Comparison of ENCODE assay signal across 8 cellular contexts in the genomic region with DNA sequence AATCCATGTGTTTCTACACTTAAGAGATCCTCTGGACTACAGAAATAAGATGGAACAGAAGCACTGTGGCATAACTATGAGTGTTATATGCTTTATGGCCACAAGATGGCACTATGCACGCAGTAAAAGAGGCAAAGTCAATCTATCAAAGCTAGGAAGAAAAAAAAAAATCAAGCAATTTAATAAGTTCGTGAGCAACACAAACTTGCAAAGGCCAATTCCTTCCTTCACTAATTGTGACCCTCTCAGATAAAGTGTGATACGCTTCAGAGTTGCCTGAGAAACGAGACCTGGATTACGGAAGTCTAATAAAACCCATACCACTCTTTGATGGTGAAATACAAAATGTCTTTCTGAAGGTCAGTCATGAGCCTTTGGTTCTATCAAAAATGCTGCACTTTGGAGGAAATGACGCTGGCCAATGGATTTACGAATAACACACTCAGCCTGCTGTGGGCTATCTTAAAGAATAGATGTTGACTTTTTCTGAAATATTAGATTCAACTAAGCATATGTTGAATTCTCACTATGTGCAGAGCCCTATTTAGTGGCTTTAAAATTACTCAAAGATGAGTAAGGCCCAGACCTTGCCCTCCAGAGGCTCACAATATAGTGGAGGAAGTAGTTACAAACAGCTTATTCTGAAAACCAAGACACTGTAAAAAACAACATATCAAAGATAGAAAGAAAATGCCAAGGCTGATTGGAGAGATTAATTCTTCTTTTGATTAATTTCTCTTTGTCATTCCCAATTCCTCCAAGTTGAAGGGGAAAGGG. TPM values are rescaled to one million over a fixed set of nuclear protein-coding genes. Genes with fewer than 3 reads are reported as not detected.
DNase-seq lines count a peak whose midpoint lies in the region; ATAC-seq, FAIRE-seq and TF ChIP-seq lines count a peak whose summit lies in the region.

No MANE protein-coding gene starts in this region.

- no peak overlapping the region for H2BK20ac ChIP-seq in H1 (ENCODE audit: low read length)

- DNase-seq in activated CD4-positive, alpha-beta T cell treated with anti-CD3 and anti-CD28 coated beads, Interleukin-2, amount 10 ng/mL, durations not matched to agents 24 days and 14 days = peak; percentile 85
- no peak for DNase-seq in activated CD4-positive, alpha-beta T cell treated with anti-CD3 and anti-CD28 coated beads, Interleukin-2, amount 50 U/mL, for 4 hours
- peak; percentile 83 for DNase-seq in NAMALWA (ENCODE audit: low spot score)
- peak; percentile 51 for DNase-seq in SKM-1 treated with dmso at 0.1 percent for 144 hours (lab: John Stamatoyannopoulos, UW; ENCODE audit: unreplicated experiment)
- no peak for DNase-seq in H1 (ENCODE audit: low read depth in 1 of 2, low spot score in 2 of 2)
- peak; percentile 29 to 31 for DNase-seq in memory B cell (ENCODE audit: low spot score in 2 of 2)
- DNase-seq in thoracic aorta (ENCODE audit: low spot score) = no peak

- H3K27ac ChIP-seq in H1 (ENCODE audit: low read depth, low read length) = no peak overlapping the region
- no peak overlapping the region for H3K27ac ChIP-seq in thoracic aorta

- H3K4ac ChIP-seq in H1 (replicated peaks; ENCODE audit: insufficient read length, low read depth, low read length) = no peak overlapping the region

- no peak for TF ChIP-seq EP300 in H1 (IDR thresholded peaks at IDR 0.05; ENCODE audit: borderline replicate concordance in 1 of 2, low read depth in 2 of 2, low read length in 2 of 2)

- ATAC-seq in GM21723 (IDR thresholded peaks at IDR 0.05; ENCODE audit: unreplicated experiment) (peak; percentile 75), memory B cell (ENCODE audit: low read depth) (peak; percentile 34), thoracic aorta (ENCODE audit: insufficient number of reproducible peaks, low FRiP score, low read depth) (peak; percentile 42)

- FAIRE-seq in H1 (lab: Jason Lieb, UNC) = peak; percentile 85

- H2BK120ac ChIP-seq in H1 (replicated peaks; ENCODE audit: low read depth, low read length) = no peak overlapping the region

- H3K18ac ChIP-seq in H1 (ENCODE audit: extremely low read depth, low read length) = no peak overlapping the region

- H2BK12ac ChIP-seq in H1 (ENCODE audit: low read depth, low read length) = no peak overlapping the region

- H3K9ac ChIP-seq in H1 (replicated peaks in 1 of 4; ENCODE audit: extremely low read depth in 1 of 4, low read depth in 3 of 4, low read length in 3 of 4) = no peak overlapping the region

- peaks cover 1 to 9% (median 2%) of the 10 kb centered on the region in 4 experiments; a peak in 3 of 7 replicates for H3K4me1 ChIP-seq in H1 (replicated peaks in 1 of 4; ENCODE audit: control insufficient read depth in 3 of 4, insufficient read depth in 4 of 4, low read length in 3 of 4)
- no peaks in the 10 kb centered on the region for H3K4me1 ChIP-seq in thoracic aorta (ENCODE audit: control insufficient read depth in 1 of 2, low read depth in 2 of 2)

- peak overlapping the region; percentile 86 for H2AFZ ChIP-seq in H1 (ENCODE audit: low read length)

- no peaks in the 10 kb centered on the region for H3K23me2 ChIP-seq in H1 (ENCODE audit: low read depth, low read length)

- H3K4me2 ChIP-seq in H1 (ENCODE audit: insufficient read depth in 1 of 2, low read depth in 2 of 2, low read length in 2 of 2) = no peak overlapping the region

- TF ChIP-seq POLR2A in H1 (IDR thresholded peaks at IDR 0.05; ENCODE audit: control extremely low read depth in 1 of 2, low read depth in 2 of 2, low read length in 2 of 2) = no peak

- no peak overlapping the region for H4K8ac ChIP-seq in H1 (ENCODE audit: extremely low read depth, insufficient read depth, low read length)

- H3K36me3 ChIP-seq in H1 (ENCODE audit: control insufficient read depth in 2 of 4, insufficient read depth in 4 of 4, low read length in 3 of 4) (no peaks in the 10 kb centered on the region), thoracic aorta (no peaks in the 10 kb centered on the region)

- no peak overlapping the region for H3K14ac ChIP-seq in H1 (ENCODE audit: insufficient read length)

- no peaks in the 10 kb centered on the region for H3K79me1 ChIP-seq in H1 (ENCODE audit: low read depth, low read length)

- no peaks in the 10 kb centered on the region for H3K27me3 ChIP-seq in H1 (replicated peaks in 1 of 4; ENCODE audit: control insufficient read depth in 3 of 4, extremely low read depth in 1 of 4, insufficient read depth in 3 of 4, low read length in 3 of 4)
- no peaks in the 10 kb centered on the region for H3K27me3 ChIP-seq in thoracic aorta (replicated peaks; ENCODE audit: insufficient read depth)

- H3K36me3 Mint-ChIP-seq in activated CD4-positive, alpha-beta T cell treated with anti-CD3 and anti-CD28 coated beads, Interleukin-2, amount 10 ng/mL, durations not matched to agents 24 days and 14 days (ENCODE audit: low read depth) = no peaks in the 10 kb centered on the region
- no peaks in the 10 kb centered on the region for H3K36me3 Mint-ChIP-seq in memory B cell

- TF ChIP-seq CTCF in H1 (IDR thresholded peaks at IDR 0.05; ENCODE audit: control extremely low read depth in 1 of 3, insufficient read depth in 1 of 3, low read depth in 1 of 3, low read length in 3 of 3) (peak in 2 of 3 experiments; percentile 68; a peak in 3 of 4 replicates), thoracic aorta (IDR thresholded peaks at IDR 0.05) (peak; percentile 73)

- no peaks in the 10 kb centered on the region for H4K20me1 ChIP-seq in H1 (replicated peaks in 1 of 2; ENCODE audit: control insufficient read depth in 1 of 2, insufficient read depth in 2 of 2, low read length in 2 of 2)

- WGBS in H1 (ENCODE audit: extremely low coverage in 1 of 2, insufficient coverage in 1 of 2, insufficient read length in 1 of 2, insufficient replicate concordance in 2 of 2, low coverage in 1 of 2, low lambda C conversion rate in 2 of 2, missing lambda C conversion rate in 1 of 2), 2 experiments = 50% methylated on average over 7 of the region's 7 CpGs; no CpG with 5 or more reads in 1 of the 2 experiments

- peaks cover 9% of the 10 kb centered on the region for H3K27me3 Mint-ChIP-seq in activated CD4-positive, alpha-beta T cell treated with anti-CD3 and anti-CD28 coated beads, Interleukin-2, amount 10 ng/mL, durations not matched to agents 24 days and 14 days
- H3K27me3 Mint-ChIP-seq in memory B cell = peaks cover 11% of the 10 kb centered on the region

- H4K5ac ChIP-seq in H1 (ENCODE audit: insufficient read length, low read depth, low read length) = no peak overlapping the region

- no peak overlapping the region for H4K91ac ChIP-seq in H1 (replicated peaks; ENCODE audit: insufficient read length, low read length)

- H3K4me3 ChIP-seq in H1 (ENCODE audit: extremely low read depth in 1 of 4, insufficient read depth in 2 of 4, low read depth in 3 of 4, low read length in 4 of 4) = no peak overlapping the region
- no peak overlapping the region for H3K4me3 ChIP-seq in thoracic aorta

- POLR2A ChIA-PET in H1 (lab: Charles Lee; ENCODE audit: partially characterized antibody) = interaction anchor here (1.3 kb wide), 1 partner anchor 59 kb away, joined by 3 read pairs; no protein-coding TSS in a partner anchor

- no peak overlapping the region for H2BK15ac ChIP-seq in H1 (ENCODE audit: low read length)

- CTCF ChIA-PET in H1 (lab: Charles Lee; ENCODE audit: partially characterized antibody) = interaction anchor here (0.5 to 4.1 kb wide), 33 partner anchors 10 to 602 kb away, joined by 3 to 22 read pairs (median 4); partner anchors contain the start of gene TRAPPC8

- peak; percentile 92 to 94 for TF ChIP-seq RAD21 in H1 (IDR thresholded peaks at IDR 0.05 in 1 of 2, conservative IDR thresholded peaks at IDR 0.05 in 1 of 2; ENCODE audit: low read depth in 2 of 2, low read length in 2 of 2)

- no peak overlapping the region for H3K56ac ChIP-seq in H1 (replicated peaks; ENCODE audit: insufficient read length, low read depth, low read length)

- no peak overlapping the region for H3K4me3 Mint-ChIP-seq in activated CD4-positive, alpha-beta T cell treated with anti-CD3 and anti-CD28 coated beads, Interleukin-2, amount 10 ng/mL, durations not matched to agents 24 days and 14 days
- no peak overlapping the region for H3K4me3 Mint-ChIP-seq in memory B cell

- H3K9me3 Mint-ChIP-seq in activated CD4-positive, alpha-beta T cell treated with anti-CD3 and anti-CD28 coated beads, Interleukin-2, amount 10 ng/mL, durations not matched to agents 24 days and 14 days = no peaks in the 10 kb centered on the region
- H3K9me3 Mint-ChIP-seq in memory B cell = no peaks in the 10 kb centered on the region

- no peaks in the 10 kb centered on the region for H3K4me1 Mint-ChIP-seq in activated CD4-positive, alpha-beta T cell treated with anti-CD3 and anti-CD28 coated beads, Interleukin-2, amount 10 ng/mL, durations not matched to agents 24 days and 14 days
- H3K4me1 Mint-ChIP-seq in memory B cell = peaks cover 3% of the 10 kb centered on the region

- no peak overlapping the region for H2BK5ac ChIP-seq in H1 (ENCODE audit: low read depth, low read length)

- no peak overlapping the region for H3K27ac Mint-ChIP-seq in activated CD4-positive, alpha-beta T cell treated with anti-CD3 and anti-CD28 coated beads, Interleukin-2, amount 10 ng/mL, durations not matched to agents 24 days and 14 days
- H3K27ac Mint-ChIP-seq in memory B cell = no peak overlapping the region

- H3K23ac ChIP-seq in H1 (ENCODE audit: insufficient read length) = no peak overlapping the region

- intact Hi-C loops in activated CD4-positive, alpha-beta T cell treated with anti-CD3 and anti-CD28 coated beads, Interleukin-2, amount 10 ng/mL, durations not matched to agents 24 days and 14 days (cut with micrococcal nuclease) = loop anchor here (1.0 to 5.0 kb wide), 3 partner anchors 166 to 401 kb away; no protein-coding TSS in a partner anchor

- H3K9me3 ChIP-seq in H1 (ENCODE audit: insufficient read depth in 2 of 2, low read depth in 1 of 2, low read length in 1 of 2) (no peaks in the 10 kb centered on the region), thoracic aorta (no peaks in the 10 kb centered on the region)

- H3K79me2 ChIP-seq in H1 (ENCODE audit: control insufficient read depth in 1 of 2, insufficient read depth in 2 of 2, low read length in 2 of 2) = no peaks in the 10 kb centered on the region

- H2AK5ac ChIP-seq in H1 (ENCODE audit: low read depth, low read length) = no peak overlapping the region

RNA-seq across cellular contexts. Expression of gene TTR, which starts 35.5 kb away (rescaled TPM):
- total RNA-seq in activated CD4-positive, alpha-beta T cell treated with anti-CD3 and anti-CD28 coated beads, Interleukin-2, amount 10 ng/mL, durations not matched to agents 24 days and 14 days = not detected in 2 replicates
- total RNA-seq in H1 (2021; fragmentation: NEBNext Ultra II Directional; extraction: Animal tissue kit (Norgen Biotek cat#: 25700)) = not detected in 2 replicates
- polyA plus RNA-seq in H1 (2011; rRNA removed) = not detected in 2 replicates
- polyA plus RNA-seq in H1 (2011; cell fraction: cytosol; rRNA removed) = not detected
- polyA plus RNA-seq in H1 (2011; cell fraction: nucleus; rRNA removed) = not detected
- polyA plus RNA-seq in H1 (2012, experiment 1 of 2) = 0.42 TPM in 1 of 4 replicates, not detected in the others
- 0.47 TPM for polyA plus RNA-seq in H1 (2012, experiment 2 of 2)
- not detected for polyA plus RNA-seq in H1 (2013, experiment 1 of 2)
- polyA plus RNA-seq in H1 (2013, experiment 2 of 2) = not detected
- not detected in 2 replicates for polyA minus RNA-seq in H1 (2011; rRNA and poly(A)+ RNA removed)
- polyA minus RNA-seq in H1 (2011; cell fraction: cytosol; rRNA and poly(A)+ RNA removed) = not detected
- polyA minus RNA-seq in H1 (2011; cell fraction: nucleus; rRNA and poly(A)+ RNA removed) = not detected
- not detected for total RNA-seq in thoracic aorta

RNA-seq across cellular contexts. Expression of gene DSG2, which starts 58.2 kb away (rescaled TPM):
- 0.33 and 0.47 TPM in 2 replicates for total RNA-seq in activated CD4-positive, alpha-beta T cell treated with anti-CD3 and anti-CD28 coated beads, Interleukin-2, amount 10 ng/mL, durations not matched to agents 24 days and 14 days
- total RNA-seq in H1 (2021; fragmentation: NEBNext Ultra II Directional; extraction: Animal tissue kit (Norgen Biotek cat#: 25700)) = 138 and 144 TPM in 2 replicates
- 37.4 and 60.1 TPM in 2 replicates for polyA plus RNA-seq in H1 (2011; rRNA removed)
- polyA plus RNA-seq in H1 (2011; cell fraction: cytosol; rRNA removed) = 69.1 TPM
- 34.8 TPM for polyA plus RNA-seq in H1 (2011; cell fraction: nucleus; rRNA removed)
- 56.1 to 88.2 TPM (median 73.0 TPM) in 4 replicates for polyA plus RNA-seq in H1 (2012, experiment 1 of 2)
- 3.9 TPM for polyA plus RNA-seq in H1 (2012, experiment 2 of 2)
- polyA plus RNA-seq in H1 (2013, experiment 1 of 2) = 178 TPM
- polyA plus RNA-seq in H1 (2013, experiment 2 of 2) = 179 TPM
- 86.2 and 137 TPM in 2 replicates for polyA minus RNA-seq in H1 (2011; rRNA and poly(A)+ RNA removed)
- polyA minus RNA-seq in H1 (2011; cell fraction: cytosol; rRNA and poly(A)+ RNA removed) = 57.0 TPM
- 48.2 TPM for polyA minus RNA-seq in H1 (2011; cell fraction: nucleus; rRNA and poly(A)+ RNA removed)
- 1 to 10 TPM in 1 of 2 donors, under 1 TPM in 1; 0.81 to 2.8 TPM for total RNA-seq in thoracic aorta

Comparison
In these comparisons a context has a peak if more than half of its experiments do, and no peak if none do; other contexts are left out.
1. DNase-seq: peak in activated CD4-positive, alpha-beta T cell treated with anti-CD3 and anti-CD28 coated beads, Interleukin-2, amount 10 ng/mL, durations not matched to agents 24 days and 14 days (single experiment), NAMALWA (single experiment), SKM-1 treated with dmso at 0.1 percent for 144 hours (single experiment) and memory B cell (2 of 2); none in activated CD4-positive, alpha-beta T cell treated with anti-CD3 and anti-CD28 coated beads, Interleukin-2, amount 50 U/mL, for 4 hours (0 of 2), H1 (0 of 2) and thoracic aorta (single experiment).
2. RNA of gene DSG2, which starts 58.2 kb away (total RNA-seq): 138 to 144 TPM in H1; 0.81 to 2.8 TPM in thoracic aorta and 0.33 to 0.47 TPM in activated CD4-positive, alpha-beta T cell treated with anti-CD3 and anti-CD28 coated beads, Interleukin-2, amount 10 ng/mL, durations not matched to agents 24 days and 14 days; every median in the first group is over 10 times any median in the second.
3. Peak in every context shown above with its lines, with median percentiles within 50 percentile points of each other: ATAC-seq.